Comparison of ENCODE assay signal across 29 cellular contexts in the genomic region with DNA sequence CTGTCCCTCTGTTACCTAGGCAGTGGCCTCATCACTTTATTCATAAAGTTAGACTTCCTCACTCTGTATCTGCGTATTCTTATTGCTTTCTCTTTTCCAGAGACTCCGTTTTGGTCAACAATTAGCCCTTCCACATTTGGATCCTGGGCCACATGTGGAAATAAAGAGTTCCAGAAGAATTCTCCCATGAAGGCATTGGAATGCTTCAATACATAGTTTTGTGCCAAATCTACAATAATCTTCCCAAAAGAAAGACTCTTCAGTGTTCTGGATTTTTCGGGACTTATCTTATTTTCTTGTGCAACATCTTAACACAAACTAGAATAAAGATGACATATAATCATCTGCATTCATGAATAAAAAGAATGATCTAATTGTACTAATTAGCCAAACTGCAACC.
"Had no signal": no experiment of that assay in that cellular context is flagged by ENCODE, and none has a peak within 500 bp of the region (broad histone marks: within the 10 kb centered on the region; RNA-seq: fewer than 3 reads in every experiment).

No MANE protein-coding gene starts in this region.

- H3K9me3 ChIP-seq: MG63 had no signal

- H3K27me3 ChIP-seq: brain microvascular endothelial cell, MG63 had no signal

- ATAC-seq: activated naive CD4-positive, alpha-beta T cell treated with anti-CD3 and anti-CD28 coated beads, Interleukin-2, amount 50 U/mL, for 72 hours; activated T-cell treated with anti-CD3 and anti-CD28 coated beads, Interleukin-2, amount 50 U/mL, for 4 hours; Panc1 had no signal

- H3K36me3 ChIP-seq: brain microvascular endothelial cell, MG63 had no signal

- H3K27ac ChIP-seq: brain microvascular endothelial cell, VCaP had no signal

- DNase-seq: activated B cell treated with CpG ODN at 0.5 μM for 24 hours; activated CD4-positive, alpha-beta memory T cell treated with anti-CD3 and anti-CD28 coated beads for 36 hours; activated CD4-positive, alpha-beta T cell treated with anti-CD3 and anti-CD28 coated beads for 4 hours; activated CD4-positive, alpha-beta T cell treated with anti-CD3 and anti-CD28 coated beads, Interleukin-2, amount 50 U/mL, for 1 hour; activated CD4-positive, CD25-positive, alpha-beta regulatory T cell treated with anti-CD3 and anti-CD28 coated beads, Interleukin-2, amount 50 U/mL, for 72 hours; activated CD8-positive, alpha-beta memory T cell treated with anti-CD3 and anti-CD28 coated beads, Interleukin-2, amount 50 U/mL, for 4 hours; activated gamma-delta T cell treated with Interleukin-2 at 50 U/mL for 16 hours; activated naive CD4-positive, alpha-beta T cell treated with anti-CD3 and anti-CD28 coated beads for 36 hours; activated T-cell treated with anti-CD3 and anti-CD28 coated beads for 4 hours; activated T-cell treated with anti-CD3 and anti-CD28 coated beads, Interleukin-2, amount 50 U/mL, for 4 hours; anterior cingulate cortex; brain microvascular endothelial cell; Kasumi-1; KG1; MG63; NCI-H1048; NCI-H1105 treated with DMSO at 0.1 percent for 48 hours; NCI-H1436 treated with DMSO at 0.1 percent for 48 hours; NCI-H1694 treated with DMSO at 0.1 percent for 48 hours; NCI-H2029; NCI-H345; NCI-H524 treated with DMSO at 0.1 percent for 48 hours; SW 1271; T-helper 1 cell; T-helper 2 cell; T-helper 9 cell had no signal

- H3K4me3 ChIP-seq: MG63 had no signal
